ENCODE assay signal across 8 cellular contexts in the genomic region with DNA sequence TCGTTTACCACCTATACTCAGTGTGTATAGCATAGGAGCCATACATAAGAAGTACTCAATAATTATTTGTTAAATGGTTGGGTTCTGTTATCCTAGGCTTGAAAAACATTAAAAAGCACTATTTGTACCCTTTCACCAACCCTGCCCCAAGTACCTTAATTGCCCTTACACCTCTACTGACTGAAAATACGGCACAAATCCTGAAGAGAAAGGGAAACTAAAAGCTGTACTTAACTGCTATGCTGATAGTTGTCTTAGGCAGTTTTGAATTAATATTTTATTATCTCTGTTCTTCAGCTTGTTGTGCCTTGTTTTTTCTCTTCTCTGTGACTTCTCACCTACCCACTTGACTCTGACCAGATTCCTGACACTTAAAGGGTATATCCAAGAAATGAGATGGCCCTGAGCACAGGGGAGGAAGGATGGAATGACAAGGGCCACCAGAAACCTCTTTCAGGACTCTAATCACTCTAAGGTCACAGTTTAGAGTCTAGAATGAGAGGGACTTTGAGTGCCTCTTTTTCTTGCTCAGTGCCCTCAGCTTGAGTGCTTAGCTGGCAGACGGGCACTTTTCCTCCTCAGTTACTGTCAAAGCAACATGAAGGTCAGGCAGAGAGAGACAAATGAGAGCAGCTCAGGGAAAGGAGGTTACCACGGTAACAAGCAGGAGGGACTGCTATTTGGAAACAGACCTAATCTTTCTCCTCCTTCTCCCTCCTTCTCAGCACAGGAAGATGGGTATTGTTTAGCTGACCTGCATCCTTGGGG.
DNase-seq lines count a peak whose midpoint lies in the region; ATAC-seq lines count a peak whose summit lies in the region.

No MANE protein-coding gene starts in this region.

- H3K4me3 ChIP-seq in adipocyte (ENCODE audit: low read length) = no peak overlapping the region

- H3K27ac Mint-ChIP-seq in stimulated activated naive CD8-positive, alpha-beta T cell treated with anti-CD3 and anti-CD28 coated beads, Interleukin-15, Interleukin-2, amounts not matched to agents 100 ng/mL and 50 ng/mL, for 24 hours = peak overlapping the region; percentile 90

- H3K36me3 Mint-ChIP-seq in stimulated activated naive CD8-positive, alpha-beta T cell treated with anti-CD3 and anti-CD28 coated beads, Interleukin-15, Interleukin-2, amounts not matched to agents 100 ng/mL and 50 ng/mL, for 24 hours (ENCODE audit: low read depth) = no peaks in the 10 kb centered on the region

- H3K4me1 Mint-ChIP-seq in stimulated activated naive CD8-positive, alpha-beta T cell treated with anti-CD3 and anti-CD28 coated beads, Interleukin-15, Interleukin-2, amounts not matched to agents 100 ng/mL and 50 ng/mL, for 24 hours (ENCODE audit: low read depth) = peaks cover 65% of the 10 kb centered on the region

- no peak for ATAC-seq in GM18520 (IDR thresholded peaks at IDR 0.05; ENCODE audit: unreplicated experiment)

- peak overlapping the region; percentile 79 for H3K4me3 Mint-ChIP-seq in stimulated activated naive CD8-positive, alpha-beta T cell treated with anti-CD3 and anti-CD28 coated beads, Interleukin-15, Interleukin-2, amounts not matched to agents 100 ng/mL and 50 ng/mL, for 24 hours

- no peaks in the 10 kb centered on the region for H3K9me3 ChIP-seq in adipocyte (ENCODE audit: control insufficient read depth, low read length)

- H3K9ac ChIP-seq in adipocyte (ENCODE audit: low read length) = no peak overlapping the region

- H3K27me3 ChIP-seq in adipocyte (replicated peaks; ENCODE audit: control insufficient read depth, insufficient read depth, low read length) = no peaks in the 10 kb centered on the region

- no peaks in the 10 kb centered on the region for H3K36me3 ChIP-seq in adipocyte (ENCODE audit: control insufficient read depth, insufficient read depth, low read length, severe bottlenecking)

- H3K27me3 Mint-ChIP-seq in stimulated activated naive CD8-positive, alpha-beta T cell treated with anti-CD3 and anti-CD28 coated beads, Interleukin-15, Interleukin-2, amounts not matched to agents 100 ng/mL and 50 ng/mL, for 24 hours = no peaks in the 10 kb centered on the region

- peak; percentile 70 for DNase-seq in D341Med (ENCODE audit: low spot score)
- DNase-seq in H4 (ENCODE audit: low spot score) = peak; percentile 50
- peak; percentile 52 for DNase-seq in NCI-H345 (lab: John Stamatoyannopoulos, UW)
- peak; percentile 53 for DNase-seq in adipocyte (ENCODE audit: low read depth)
- peak; percentile 68 for DNase-seq in iPS-NIHi7 (ENCODE audit: extremely low spot score)
- no peak for DNase-seq in effector CD4-positive, alpha-beta T cell

- H3K4me1 ChIP-seq in adipocyte (ENCODE audit: control insufficient read depth, insufficient read depth, low read length) = peaks cover 12% of the 10 kb centered on the region

- no peaks in the 10 kb centered on the region for H3K9me3 Mint-ChIP-seq in stimulated activated naive CD8-positive, alpha-beta T cell treated with anti-CD3 and anti-CD28 coated beads, Interleukin-15, Interleukin-2, amounts not matched to agents 100 ng/mL and 50 ng/mL, for 24 hours
